Comparison of ENCODE assay signal across 8 cellular contexts in the genomic region with DNA sequence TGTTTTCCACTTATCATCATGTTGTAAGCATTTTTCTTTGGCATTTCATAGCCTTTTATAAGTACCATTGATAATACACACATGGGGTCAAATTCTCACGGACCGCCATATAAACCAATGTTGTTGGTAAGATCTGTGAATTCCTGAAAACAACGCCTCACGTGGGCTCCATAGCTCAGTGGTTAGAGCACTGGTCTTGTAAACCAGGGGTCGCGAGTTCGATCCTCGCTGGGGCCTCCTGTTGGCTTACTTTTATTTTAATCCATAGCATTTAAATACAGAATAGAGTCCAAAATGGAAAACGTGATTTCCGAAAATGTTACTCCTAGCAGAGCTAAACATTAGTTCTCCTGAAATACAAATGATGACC.
DNase-seq lines count a peak whose midpoint lies in the region; ATAC-seq, FAIRE-seq and TF ChIP-seq lines count a peak whose summit lies in the region.

No MANE protein-coding gene starts in this region.

- CTCF ChIA-PET in HepG2 (lab: Yijun Ruan, JAX; ENCODE audit: low intra/inter-chr PET ratio, low total read pairs): interaction anchor here (2.5 kb wide), 1 partner anchor 169 kb away, joined by 44 read pairs; no protein-coding TSS in a partner anchor

- TF ChIP-seq POLR2A in HepG2 (IDR thresholded peaks at IDR 0.05; ENCODE audit: insufficient read depth in 1 of 2, low read depth in 2 of 2, low read length in 2 of 2): no peak

- H3K4me1 ChIP-seq in HepG2 (ENCODE audit: insufficient read depth, low read length): peaks cover 42% of the 10 kb centered on the region

- no peaks in the 10 kb centered on the region for H3K79me2 ChIP-seq in HepG2 (ENCODE audit: insufficient read depth, low read length)

- TF ChIP-seq RAD21 in HepG2 (CRISPR knock-in tag; IDR thresholded peaks at IDR 0.05): no peak

- H3K4me3 ChIP-seq in GM08714 (ENCODE audit: low read length) (peak overlapping the region; percentile 69), HepG2 (replicated peaks in 1 of 3; ENCODE audit: insufficient read depth in 1 of 3, low read depth in 2 of 3, low read length in 3 of 3) (peak overlapping the region; percentile 60 to 81 (median 74))

- ATAC-seq in HG02642 (IDR thresholded peaks at IDR 0.05; ENCODE audit: poor library complexity, unreplicated experiment) (peak; percentile 25), HepG2 (no peak)

- TF ChIP-seq CTCF in HepG2 (CRISPR knock-in tag; IDR thresholded peaks at IDR 0.05): no peak

- in situ Hi-C loops in HepG2 (cut with HindIII; ENCODE audit: extremely low pct_ligation_motif_present, low pct_unique_long_range_greater_than_20kb): loop anchor here (5.0 to 25.0 kb wide), 4 partner anchors 167 to 720 kb away; a partner anchor contains a TSS

- peak overlapping the region; percentile 90 for H3K9ac ChIP-seq in HepG2 (ENCODE audit: insufficient read depth, low read depth, low read length)

- DNase-seq in NCI-H146 treated with DMSO at 0.1 percent for 48 hours (lab: John Stamatoyannopoulos, UW; ENCODE audit: unreplicated experiment) (peak; percentile 49), HepG2 (ENCODE audit: low spot score) (peak; percentile 63), NCI-H2029 (lab: John Stamatoyannopoulos, UW) (no peak)
- DNase-seq in activated CD4-positive, alpha-beta T cell treated with anti-CD3 and anti-CD28 coated beads for 24 hours (ENCODE audit: low read depth in 2 of 2): peak; percentile 67
- DNase-seq in stimulated activated CD4-positive, alpha-beta T cell treated with anti-CD3 and anti-CD28 coated beads, Interleukin-4, amount 100 ng/mL, for 4 hours: peak; percentile 58 to 72

- H3K27ac ChIP-seq in cingulate gyrus (ENCODE audit: low read depth, low read length) (peak overlapping the region; percentile 77), HepG2 (ENCODE audit: extremely low read length, insufficient read depth, low read length) (peak overlapping the region; percentile 99)

- H3K27me3 ChIP-seq in HepG2 (ENCODE audit: control insufficient read depth in 1 of 2, insufficient read depth in 2 of 2, low read length in 2 of 2): no peaks in the 10 kb centered on the region

- H3K9me3 ChIP-seq in HepG2 (ENCODE audit: low read length): no peaks in the 10 kb centered on the region

- TF ChIP-seq EP300 in HepG2 (IDR thresholded peaks at IDR 0.05; ENCODE audit: low read depth in 2 of 2, low read length in 2 of 2) (no peak), HepG2 (CRISPR knock-in tag; IDR thresholded peaks at IDR 0.05; ENCODE audit: borderline replicate concordance) (no peak)

- POLR2A ChIA-PET in HepG2 (lab: Yijun Ruan, JAX): interaction anchor here (0.8 to 2.3 kb wide), 6 partner anchors 57 to 756 kb away, joined by 3 to 10 read pairs (median 4); no protein-coding TSS in a partner anchor

- no peaks in the 10 kb centered on the region for H3K36me3 ChIP-seq in HepG2 (replicated peaks in 1 of 2; ENCODE audit: control insufficient read depth in 1 of 2, insufficient read depth in 2 of 2, low read length in 2 of 2)

- intact Hi-C loops in HepG2 (cut with micrococcal nuclease; ENCODE audit: unreplicated experiment): loop anchor here (1.0 to 10.0 kb wide), 5 partner anchors 152 to 720 kb away; a partner anchor contains a TSS

- 14% methylated on average over 10 of the region's 10 CpGs for WGBS in HepG2 (ENCODE audit: low lambda C conversion rate)

- peak; percentile 21 for FAIRE-seq in HepG2 (lab: Jason Lieb, UNC)

- H2AFZ ChIP-seq in HepG2 (ENCODE audit: low read length): peak overlapping the region; percentile 86

- peak overlapping the region; percentile 89 for H3K4me2 ChIP-seq in HepG2 (ENCODE audit: low read depth, low read length)

- BruUV-seq in HepG2 (replicated peaks; lab: Mats Ljungman, UMichigan): no TSS peak

- no peaks in the 10 kb centered on the region for H4K20me1 ChIP-seq in HepG2 (ENCODE audit: insufficient read depth, low read length)

TF ChIP-seq in HepG2, 621 proteins besides CTCF, POLR2A, EP300 and RAD21 (continues in another document):
- TF ChIP-seq ISL2 (CRISPR knock-in tag; IDR thresholded peaks at IDR 0.05): peak; percentile 10; the same call in 1 of the 2 replicates
- TF ChIP-seq, protein P1, sequence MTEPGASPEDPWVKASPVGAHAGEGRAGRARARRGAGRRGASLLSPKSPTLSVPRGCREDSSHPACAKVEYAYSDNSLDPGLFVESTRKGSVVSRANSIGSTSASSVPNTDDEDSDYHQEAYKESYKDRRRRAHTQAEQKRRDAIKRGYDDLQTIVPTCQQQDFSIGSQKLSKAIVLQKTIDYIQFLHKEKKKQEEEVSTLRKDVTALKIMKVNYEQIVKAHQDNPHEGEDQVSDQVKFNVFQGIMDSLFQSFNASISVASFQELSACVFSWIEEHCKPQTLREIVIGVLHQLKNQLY (CRISPR knock-in tag; IDR thresholded peaks at IDR 0.05): no peak
- no peak for TF ChIP-seq ZC3H13 (CRISPR knock-in tag; IDR thresholded peaks at IDR 0.05)
- TF ChIP-seq, protein P2, sequence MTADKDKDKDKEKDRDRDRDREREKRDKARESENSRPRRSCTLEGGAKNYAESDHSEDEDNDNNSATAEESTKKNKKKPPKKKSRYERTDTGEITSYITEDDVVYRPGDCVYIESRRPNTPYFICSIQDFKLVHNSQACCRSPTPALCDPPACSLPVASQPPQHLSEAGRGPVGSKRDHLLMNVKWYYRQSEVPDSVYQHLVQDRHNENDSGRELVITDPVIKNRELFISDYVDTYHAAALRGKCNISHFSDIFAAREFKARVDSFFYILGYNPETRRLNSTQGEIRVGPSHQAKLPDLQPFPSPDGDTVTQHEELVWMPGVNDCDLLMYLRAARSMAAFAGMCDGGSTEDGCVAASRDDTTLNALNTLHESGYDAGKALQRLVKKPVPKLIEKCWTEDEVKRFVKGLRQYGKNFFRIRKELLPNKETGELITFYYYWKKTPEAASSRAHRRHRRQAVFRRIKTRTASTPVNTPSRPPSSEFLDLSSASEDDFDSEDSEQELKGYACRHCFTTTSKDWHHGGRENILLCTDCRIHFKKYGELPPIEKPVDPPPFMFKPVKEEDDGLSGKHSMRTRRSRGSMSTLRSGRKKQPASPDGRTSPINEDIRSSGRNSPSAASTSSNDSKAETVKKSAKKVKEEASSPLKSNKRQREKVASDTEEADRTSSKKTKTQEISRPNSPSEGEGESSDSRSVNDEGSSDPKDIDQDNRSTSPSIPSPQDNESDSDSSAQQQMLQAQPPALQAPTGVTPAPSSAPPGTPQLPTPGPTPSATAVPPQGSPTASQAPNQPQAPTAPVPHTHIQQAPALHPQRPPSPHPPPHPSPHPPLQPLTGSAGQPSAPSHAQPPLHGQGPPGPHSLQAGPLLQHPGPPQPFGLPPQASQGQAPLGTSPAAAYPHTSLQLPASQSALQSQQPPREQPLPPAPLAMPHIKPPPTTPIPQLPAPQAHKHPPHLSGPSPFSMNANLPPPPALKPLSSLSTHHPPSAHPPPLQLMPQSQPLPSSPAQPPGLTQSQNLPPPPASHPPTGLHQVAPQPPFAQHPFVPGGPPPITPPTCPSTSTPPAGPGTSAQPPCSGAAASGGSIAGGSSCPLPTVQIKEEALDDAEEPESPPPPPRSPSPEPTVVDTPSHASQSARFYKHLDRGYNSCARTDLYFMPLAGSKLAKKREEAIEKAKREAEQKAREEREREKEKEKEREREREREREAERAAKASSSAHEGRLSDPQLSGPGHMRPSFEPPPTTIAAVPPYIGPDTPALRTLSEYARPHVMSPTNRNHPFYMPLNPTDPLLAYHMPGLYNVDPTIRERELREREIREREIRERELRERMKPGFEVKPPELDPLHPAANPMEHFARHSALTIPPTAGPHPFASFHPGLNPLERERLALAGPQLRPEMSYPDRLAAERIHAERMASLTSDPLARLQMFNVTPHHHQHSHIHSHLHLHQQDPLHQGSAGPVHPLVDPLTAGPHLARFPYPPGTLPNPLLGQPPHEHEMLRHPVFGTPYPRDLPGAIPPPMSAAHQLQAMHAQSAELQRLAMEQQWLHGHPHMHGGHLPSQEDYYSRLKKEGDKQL (CRISPR knock-in tag; IDR thresholded peaks at IDR 0.05; ENCODE audit: low read depth): no peak
- TF ChIP-seq, protein P3, sequence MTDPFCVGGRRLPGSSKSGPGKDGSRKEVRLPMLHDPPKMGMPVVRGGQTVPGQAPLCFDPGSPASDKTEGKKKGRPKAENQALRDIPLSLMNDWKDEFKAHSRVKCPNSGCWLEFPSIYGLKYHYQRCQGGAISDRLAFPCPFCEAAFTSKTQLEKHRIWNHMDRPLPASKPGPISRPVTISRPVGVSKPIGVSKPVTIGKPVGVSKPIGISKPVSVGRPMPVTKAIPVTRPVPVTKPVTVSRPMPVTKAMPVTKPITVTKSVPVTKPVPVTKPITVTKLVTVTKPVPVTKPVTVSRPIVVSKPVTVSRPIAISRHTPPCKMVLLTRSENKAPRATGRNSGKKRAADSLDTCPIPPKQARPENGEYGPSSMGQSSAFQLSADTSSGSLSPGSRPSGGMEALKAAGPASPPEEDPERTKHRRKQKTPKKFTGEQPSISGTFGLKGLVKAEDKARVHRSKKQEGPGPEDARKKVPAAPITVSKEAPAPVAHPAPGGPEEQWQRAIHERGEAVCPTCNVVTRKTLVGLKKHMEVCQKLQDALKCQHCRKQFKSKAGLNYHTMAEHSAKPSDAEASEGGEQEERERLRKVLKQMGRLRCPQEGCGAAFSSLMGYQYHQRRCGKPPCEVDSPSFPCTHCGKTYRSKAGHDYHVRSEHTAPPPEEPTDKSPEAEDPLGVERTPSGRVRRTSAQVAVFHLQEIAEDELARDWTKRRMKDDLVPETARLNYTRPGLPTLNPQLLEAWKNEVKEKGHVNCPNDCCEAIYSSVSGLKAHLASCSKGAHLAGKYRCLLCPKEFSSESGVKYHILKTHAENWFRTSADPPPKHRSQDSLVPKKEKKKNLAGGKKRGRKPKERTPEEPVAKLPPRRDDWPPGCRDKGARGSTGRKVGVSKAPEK (CRISPR knock-in tag; IDR thresholded peaks at IDR 0.05; ENCODE audit: borderline replicate concordance): no peak
- TF ChIP-seq NCOR1 (IDR thresholded peaks at IDR 0.05; ENCODE audit: borderline replicate concordance, low read length): no peak; the same call in 1 of the 2 replicates
- no peak for TF ChIP-seq ZNF468 (CRISPR knock-in tag; IDR thresholded peaks at IDR 0.05)
- no peak for TF ChIP-seq ZNF432 (CRISPR knock-in tag; IDR thresholded peaks at IDR 0.05; ENCODE audit: borderline replicate concordance)
- TF ChIP-seq CREB1 (IDR thresholded peaks at IDR 0.05): no peak
- peak; percentile 69 for TF ChIP-seq CREB1 (CRISPR knock-in tag; IDR thresholded peaks at IDR 0.05)
- TF ChIP-seq MEIS2 (CRISPR knock-in tag; IDR thresholded peaks at IDR 0.05): no peak
- TF ChIP-seq, protein P4, sequence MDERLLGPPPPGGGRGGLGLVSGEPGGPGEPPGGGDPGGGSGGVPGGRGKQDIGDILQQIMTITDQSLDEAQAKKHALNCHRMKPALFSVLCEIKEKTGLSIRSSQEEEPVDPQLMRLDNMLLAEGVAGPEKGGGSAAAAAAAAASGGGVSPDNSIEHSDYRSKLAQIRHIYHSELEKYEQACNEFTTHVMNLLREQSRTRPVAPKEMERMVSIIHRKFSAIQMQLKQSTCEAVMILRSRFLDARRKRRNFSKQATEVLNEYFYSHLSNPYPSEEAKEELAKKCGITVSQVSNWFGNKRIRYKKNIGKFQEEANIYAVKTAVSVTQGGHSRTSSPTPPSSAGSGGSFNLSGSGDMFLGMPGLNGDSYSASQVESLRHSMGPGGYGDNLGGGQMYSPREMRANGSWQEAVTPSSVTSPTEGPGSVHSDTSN (CRISPR knock-in tag; IDR thresholded peaks at IDR 0.05): no peak
